Comparison of ENCODE assay signal across 1 cellular context in the genomic region with DNA sequence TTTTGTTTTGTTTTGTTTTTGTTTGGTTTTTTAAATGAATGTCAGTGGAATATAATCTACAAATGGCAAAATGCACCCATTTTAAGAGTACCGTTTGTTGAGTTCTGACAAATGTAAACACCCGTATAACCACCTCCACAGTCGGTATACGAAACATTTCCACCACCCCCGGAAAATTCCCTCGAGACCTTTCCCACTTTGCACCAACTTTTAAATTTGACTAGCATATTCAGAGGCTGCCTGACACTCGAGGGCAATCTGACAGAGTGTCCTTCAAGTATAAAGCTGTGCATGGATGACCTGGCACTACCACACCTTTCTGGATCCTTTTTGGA.
TF ChIP-seq lines count a peak whose summit lies in the region.

No MANE protein-coding gene starts in this region.

TF ChIP-seq in endothelial cell of umbilical vein, 7 proteins besides CTCF, POLR2A, EP300 and RAD21 (continued from another document):
- TF ChIP-seq POLR2AphosphoS5 (IDR thresholded peaks at IDR 0.05; ENCODE audit: insufficient read depth, low read depth, low read length) = no peak
